In genomic region chr6:147216915-147217314, GRCh38 we compare ENCODE assay signal across 24 cellular contexts.
"Had no signal": no experiment of that assay in that cellular context is flagged by ENCODE, and none has a peak within 500 bp of the region (broad histone marks: within the 10 kb centered on the region; RNA-seq: fewer than 3 reads in every experiment).

No MANE protein-coding gene starts in this region.

- H3K4me3 Mint-ChIP-seq: activated B cell treated with CpG ODN at 0.5 μM for 24 hours; activated CD4-positive, alpha-beta T cell treated with anti-CD3 and anti-CD28 coated beads for 36 hours; activated naive CD4-positive, alpha-beta T cell treated with anti-CD3 and anti-CD28 coated beads, Interleukin-2, amount 10 ng/mL, durations not matched to agents 7 days and 5 days; natural killer cell had no signal

- H3K27ac Mint-ChIP-seq: activated B cell treated with CpG ODN at 0.5 μM for 24 hours; activated CD4-positive, alpha-beta T cell treated with anti-CD3 and anti-CD28 coated beads for 36 hours; activated naive CD4-positive, alpha-beta T cell treated with anti-CD3 and anti-CD28 coated beads, Interleukin-2, amount 10 ng/mL, durations not matched to agents 7 days and 5 days; natural killer cell had no signal

- H3K36me3 ChIP-seq: cardiac muscle cell, left ventricle myocardium inferior, ovary, right atrium auricular region, thyroid gland had no signal

- H3K27me3 ChIP-seq: body of pancreas, cardiac muscle cell, neutrophil, ovary, right atrium auricular region, spleen, thyroid gland had no signal

- H3K9me3 Mint-ChIP-seq: activated B cell treated with CpG ODN at 0.5 μM for 24 hours; activated naive CD4-positive, alpha-beta T cell treated with anti-CD3 and anti-CD28 coated beads, Interleukin-2, amount 10 ng/mL, durations not matched to agents 7 days and 5 days; natural killer cell had no signal

- H3K27ac ChIP-seq: body of pancreas, cardiac muscle cell, left ventricle myocardium inferior, neutrophil, ovary, psoas muscle, right atrium auricular region, spleen, thyroid gland had no signal

- H3K27me3 Mint-ChIP-seq: activated B cell treated with CpG ODN at 0.5 μM for 24 hours; activated CD4-positive, alpha-beta T cell treated with anti-CD3 and anti-CD28 coated beads for 36 hours; activated naive CD4-positive, alpha-beta T cell treated with anti-CD3 and anti-CD28 coated beads, Interleukin-2, amount 10 ng/mL, durations not matched to agents 7 days and 5 days had no signal

- H3K4me3 ChIP-seq: body of pancreas, cardiac muscle cell, left ventricle myocardium inferior, ovary, psoas muscle, right atrium auricular region, spleen, thyroid gland had no signal

- H3K9me3 ChIP-seq: body of pancreas, left ventricle myocardium inferior, neutrophil, ovary, psoas muscle, right atrium auricular region, spleen, thyroid gland had no signal

- DNase-seq: activated B cell treated with CpG ODN at 0.5 μM for 24 hours; activated CD4-positive, alpha-beta T cell treated with anti-CD3 and anti-CD28 coated beads for 36 hours; activated CD4-positive, alpha-beta T cell treated with anti-CD3 and anti-CD28 coated beads, Interleukin-2, amount 50 U/mL, for 4 hours; activated effector memory CD4-positive, alpha-beta T cell treated with anti-CD3 and anti-CD28 coated beads, Interleukin-2, amount 50 U/mL, for 16 hours; activated naive CD4-positive, alpha-beta T cell treated with anti-CD3 and anti-CD28 coated beads, Interleukin-2, amount 10 ng/mL, durations not matched to agents 7 days and 5 days; activated T-cell treated with anti-CD3 and anti-CD28 coated beads, Interleukin-2, amount 50 U/mL, for 48 hours; anterior cingulate cortex; body of pancreas; cortex of kidney; foreskin melanocyte; kidney glomerular epithelial cell; left ventricle myocardium inferior; midbrain; natural killer cell; ovary; psoas muscle; spleen; stimulated activated CD4-positive, alpha-beta T cell treated with anti-CD3 and anti-CD28 coated beads, Interleukin-4, amount 100 ng/mL, for 1 hour; stimulated activated naive CD4-positive, alpha-beta T cell treated with Interleukin-2 at 50 U/mL for 16 hours; T-helper 9 cell; thyroid gland had no signal

- ATAC-seq: activated CD4-positive, alpha-beta T cell treated with anti-CD3 and anti-CD28 coated beads for 36 hours; body of pancreas; natural killer cell; psoas muscle had no signal
